In the genomic region with DNA sequence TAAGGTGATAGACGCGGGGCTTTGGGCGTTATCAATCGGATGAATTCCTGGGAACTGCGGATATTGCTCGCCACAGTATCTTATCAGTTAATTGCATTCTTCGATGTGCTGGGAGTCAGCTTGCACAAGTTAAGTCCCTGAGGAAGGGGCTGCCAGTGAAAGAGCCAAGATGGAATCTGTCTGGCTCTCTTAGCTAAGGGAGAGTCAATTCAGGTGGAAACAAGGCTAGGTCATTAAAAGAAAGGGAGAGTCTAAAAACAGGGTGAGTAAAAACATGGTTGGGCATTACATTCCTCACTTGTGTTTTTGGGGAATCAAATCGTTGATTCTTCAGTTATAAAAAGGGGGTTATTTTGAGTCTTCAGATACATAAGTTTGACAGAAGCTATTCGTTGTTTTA, we compare ENCODE assay signal across 1 cellular context.
TF ChIP-seq lines count a peak whose summit lies in the region.
"Not testable (repeated sequence)": the region's sequence is repeated elsewhere in the genome, so short reads cannot be mapped to it uniquely, and the experiment has no call there.

No MANE protein-coding gene starts in this region.

TF ChIP-seq in K562, 482 proteins besides CTCF, POLR2A, EP300 and RAD21 (continued from another document):
- TF ChIP-seq, protein P1, sequence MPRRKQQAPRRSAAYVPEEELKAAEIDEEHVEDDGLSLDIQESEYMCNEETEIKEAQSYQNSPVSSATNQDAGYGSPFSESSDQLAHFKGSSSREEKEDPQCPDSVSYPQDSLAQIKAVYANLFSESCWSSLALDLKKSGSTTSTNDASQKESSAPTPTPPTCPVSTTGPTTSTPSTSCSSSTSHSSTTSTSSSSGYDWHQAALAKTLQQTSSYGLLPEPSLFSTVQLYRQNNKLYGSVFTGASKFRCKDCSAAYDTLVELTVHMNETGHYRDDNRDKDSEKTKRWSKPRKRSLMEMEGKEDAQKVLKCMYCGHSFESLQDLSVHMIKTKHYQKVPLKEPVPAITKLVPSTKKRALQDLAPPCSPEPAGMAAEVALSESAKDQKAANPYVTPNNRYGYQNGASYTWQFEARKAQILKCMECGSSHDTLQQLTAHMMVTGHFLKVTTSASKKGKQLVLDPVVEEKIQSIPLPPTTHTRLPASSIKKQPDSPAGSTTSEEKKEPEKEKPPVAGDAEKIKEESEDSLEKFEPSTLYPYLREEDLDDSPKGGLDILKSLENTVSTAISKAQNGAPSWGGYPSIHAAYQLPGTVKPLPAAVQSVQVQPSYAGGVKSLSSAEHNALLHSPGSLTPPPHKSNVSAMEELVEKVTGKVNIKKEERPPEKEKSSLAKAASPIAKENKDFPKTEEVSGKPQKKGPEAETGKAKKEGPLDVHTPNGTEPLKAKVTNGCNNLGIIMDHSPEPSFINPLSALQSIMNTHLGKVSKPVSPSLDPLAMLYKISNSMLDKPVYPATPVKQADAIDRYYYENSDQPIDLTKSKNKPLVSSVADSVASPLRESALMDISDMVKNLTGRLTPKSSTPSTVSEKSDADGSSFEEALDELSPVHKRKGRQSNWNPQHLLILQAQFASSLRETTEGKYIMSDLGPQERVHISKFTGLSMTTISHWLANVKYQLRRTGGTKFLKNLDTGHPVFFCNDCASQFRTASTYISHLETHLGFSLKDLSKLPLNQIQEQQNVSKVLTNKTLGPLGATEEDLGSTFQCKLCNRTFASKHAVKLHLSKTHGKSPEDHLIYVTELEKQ (CRISPR knock-in tag; IDR thresholded peaks at IDR 0.05): 0 out of 2 replicates have a peak, but pooled peaks have one; percentile 52
- not testable (repeated sequence) for TF ChIP-seq NR2C1 (IDR thresholded peaks at IDR 0.05)
- TF ChIP-seq NR2C1 (tag; IDR thresholded peaks at IDR 0.05): 0 out of 2 replicates have a peak, but pooled peaks have one; percentile 14
- TF ChIP-seq CXXC5 (CRISPR knock-in tag; IDR thresholded peaks at IDR 0.05): peak; percentile 67
- TF ChIP-seq ZNF134 (CRISPR knock-in tag; conservative IDR thresholded peaks at IDR 0.05): peak; percentile 55
- peak; percentile 42; the same call in 1 of the 2 replicates for TF ChIP-seq SMARCA4 (IDR thresholded peaks at IDR 0.05)
- TF ChIP-seq ZNF583 (CRISPR knock-in tag; IDR thresholded peaks at IDR 0.05): peak; percentile 82; the same call in 1 of the 2 replicates
- TF ChIP-seq ZBTB17 (CRISPR knock-in tag; IDR thresholded peaks at IDR 0.05): peak; percentile 79
- peak in 1 of 2 experiments; percentile 49; a peak in 2 of 4 replicates for TF ChIP-seq MAZ (CRISPR knock-in tag; conservative IDR thresholded peaks at IDR 0.05 in 1 of 2, IDR thresholded peaks at IDR 0.05 in 1 of 2)
- TF ChIP-seq, protein P2, sequence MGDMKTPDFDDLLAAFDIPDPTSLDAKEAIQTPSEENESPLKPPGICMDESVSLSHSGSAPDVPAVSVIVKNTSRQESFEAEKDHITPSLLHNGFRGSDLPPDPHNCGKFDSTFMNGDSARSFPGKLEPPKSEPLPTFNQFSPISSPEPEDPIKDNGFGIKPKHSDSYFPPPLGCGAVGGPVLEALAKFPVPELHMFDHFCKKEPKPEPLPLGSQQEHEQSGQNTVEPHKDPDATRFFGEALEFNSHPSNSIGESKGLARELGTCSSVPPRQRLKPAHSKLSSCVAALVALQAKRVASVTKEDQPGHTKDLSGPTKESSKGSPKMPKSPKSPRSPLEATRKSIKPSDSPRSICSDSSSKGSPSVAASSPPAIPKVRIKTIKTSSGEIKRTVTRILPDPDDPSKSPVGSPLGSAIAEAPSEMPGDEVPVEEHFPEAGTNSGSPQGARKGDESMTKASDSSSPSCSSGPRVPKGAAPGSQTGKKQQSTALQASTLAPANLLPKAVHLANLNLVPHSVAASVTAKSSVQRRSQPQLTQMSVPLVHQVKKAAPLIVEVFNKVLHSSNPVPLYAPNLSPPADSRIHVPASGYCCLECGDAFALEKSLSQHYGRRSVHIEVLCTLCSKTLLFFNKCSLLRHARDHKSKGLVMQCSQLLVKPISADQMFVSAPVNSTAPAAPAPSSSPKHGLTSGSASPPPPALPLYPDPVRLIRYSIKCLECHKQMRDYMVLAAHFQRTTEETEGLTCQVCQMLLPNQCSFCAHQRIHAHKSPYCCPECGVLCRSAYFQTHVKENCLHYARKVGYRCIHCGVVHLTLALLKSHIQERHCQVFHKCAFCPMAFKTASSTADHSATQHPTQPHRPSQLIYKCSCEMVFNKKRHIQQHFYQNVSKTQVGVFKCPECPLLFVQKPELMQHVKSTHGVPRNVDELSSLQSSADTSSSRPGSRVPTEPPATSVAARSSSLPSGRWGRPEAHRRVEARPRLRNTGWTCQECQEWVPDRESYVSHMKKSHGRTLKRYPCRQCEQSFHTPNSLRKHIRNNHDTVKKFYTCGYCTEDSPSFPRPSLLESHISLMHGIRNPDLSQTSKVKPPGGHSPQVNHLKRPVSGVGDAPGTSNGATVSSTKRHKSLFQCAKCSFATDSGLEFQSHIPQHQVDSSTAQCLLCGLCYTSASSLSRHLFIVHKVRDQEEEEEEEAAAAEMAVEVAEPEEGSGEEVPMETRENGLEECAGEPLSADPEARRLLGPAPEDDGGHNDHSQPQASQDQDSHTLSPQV (IDR thresholded peaks at IDR 0.05): peak; percentile 95
- TF ChIP-seq TEAD1 (CRISPR knock-in tag; IDR thresholded peaks at IDR 0.05): peak in 1 of 2 experiments; percentile 73; a peak in 2 of 4 replicates
- TF ChIP-seq TCFL5 (CRISPR knock-in tag; conservative IDR thresholded peaks at IDR 0.05): peak; percentile 62; the same call in 1 of the 2 replicates
- TF ChIP-seq SMAD4 (CRISPR knock-in tag; conservative IDR thresholded peaks at IDR 0.05): peak; percentile 90
- 0 out of 2 replicates have a peak, but pooled peaks have one; percentile 3 for TF ChIP-seq TFE3 (CRISPR knock-in tag; IDR thresholded peaks at IDR 0.05)
- peak; percentile 48; the same call in 1 of the 2 replicates for TF ChIP-seq ZNF766 (CRISPR knock-in tag; conservative IDR thresholded peaks at IDR 0.05)
- TF ChIP-seq, protein P3, sequence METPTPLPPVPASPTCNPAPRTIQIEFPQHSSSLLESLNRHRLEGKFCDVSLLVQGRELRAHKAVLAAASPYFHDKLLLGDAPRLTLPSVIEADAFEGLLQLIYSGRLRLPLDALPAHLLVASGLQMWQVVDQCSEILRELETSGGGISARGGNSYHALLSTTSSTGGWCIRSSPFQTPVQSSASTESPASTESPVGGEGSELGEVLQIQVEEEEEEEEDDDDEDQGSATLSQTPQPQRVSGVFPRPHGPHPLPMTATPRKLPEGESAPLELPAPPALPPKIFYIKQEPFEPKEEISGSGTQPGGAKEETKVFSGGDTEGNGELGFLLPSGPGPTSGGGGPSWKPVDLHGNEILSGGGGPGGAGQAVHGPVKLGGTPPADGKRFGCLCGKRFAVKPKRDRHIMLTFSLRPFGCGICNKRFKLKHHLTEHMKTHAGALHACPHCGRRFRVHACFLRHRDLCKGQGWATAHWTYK (CRISPR knock-in tag; IDR thresholded peaks at IDR 0.05): peak; percentile 95
- peak; percentile 54 for TF ChIP-seq ARID1B (IDR thresholded peaks at IDR 0.05)
- TF ChIP-seq FOSL1 (tag; conservative IDR thresholded peaks at IDR 0.05): 0 out of 2 replicates have a peak, but pooled peaks have one; percentile 11
- TF ChIP-seq, protein P4, sequence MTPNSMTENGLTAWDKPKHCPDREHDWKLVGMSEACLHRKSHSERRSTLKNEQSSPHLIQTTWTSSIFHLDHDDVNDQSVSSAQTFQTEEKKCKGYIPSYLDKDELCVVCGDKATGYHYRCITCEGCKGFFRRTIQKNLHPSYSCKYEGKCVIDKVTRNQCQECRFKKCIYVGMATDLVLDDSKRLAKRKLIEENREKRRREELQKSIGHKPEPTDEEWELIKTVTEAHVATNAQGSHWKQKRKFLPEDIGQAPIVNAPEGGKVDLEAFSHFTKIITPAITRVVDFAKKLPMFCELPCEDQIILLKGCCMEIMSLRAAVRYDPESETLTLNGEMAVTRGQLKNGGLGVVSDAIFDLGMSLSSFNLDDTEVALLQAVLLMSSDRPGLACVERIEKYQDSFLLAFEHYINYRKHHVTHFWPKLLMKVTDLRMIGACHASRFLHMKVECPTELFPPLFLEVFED (CRISPR knock-in tag; conservative IDR thresholded peaks at IDR 0.05): 0 out of 2 replicates have a peak, but pooled peaks have one; percentile 67
- TF ChIP-seq ZNF311 (CRISPR knock-in tag; IDR thresholded peaks at IDR 0.05): peak; percentile 97
- peak; percentile 85 for TF ChIP-seq ZNF589 (CRISPR knock-in tag; IDR thresholded peaks at IDR 0.05; ENCODE audit: low read depth)
- TF ChIP-seq ATF4 (CRISPR knock-in tag; IDR thresholded peaks at IDR 0.05): 0 out of 2 replicates have a peak, but pooled peaks have one; percentile 55
- 0 out of 2 replicates have a peak, but pooled peaks have one; percentile 44 for TF ChIP-seq SMAD3 (CRISPR knock-in tag; conservative IDR thresholded peaks at IDR 0.05)
- TF ChIP-seq ZNF175 (CRISPR knock-in tag; IDR thresholded peaks at IDR 0.05; ENCODE audit: low read depth): peak; percentile 85
- 0 out of 2 replicates have a peak, but pooled peaks have one; percentile 4 for TF ChIP-seq CBFA2T3 (IDR thresholded peaks at IDR 0.05)
- peak in 1 of 2 experiments; percentile 57 for TF ChIP-seq NCOA2 (IDR thresholded peaks at IDR 0.05; ENCODE audit: partially characterized antibody in 2 of 2)
